8 cellular contexts compared by ENCODE assay signal in the genomic region with DNA sequence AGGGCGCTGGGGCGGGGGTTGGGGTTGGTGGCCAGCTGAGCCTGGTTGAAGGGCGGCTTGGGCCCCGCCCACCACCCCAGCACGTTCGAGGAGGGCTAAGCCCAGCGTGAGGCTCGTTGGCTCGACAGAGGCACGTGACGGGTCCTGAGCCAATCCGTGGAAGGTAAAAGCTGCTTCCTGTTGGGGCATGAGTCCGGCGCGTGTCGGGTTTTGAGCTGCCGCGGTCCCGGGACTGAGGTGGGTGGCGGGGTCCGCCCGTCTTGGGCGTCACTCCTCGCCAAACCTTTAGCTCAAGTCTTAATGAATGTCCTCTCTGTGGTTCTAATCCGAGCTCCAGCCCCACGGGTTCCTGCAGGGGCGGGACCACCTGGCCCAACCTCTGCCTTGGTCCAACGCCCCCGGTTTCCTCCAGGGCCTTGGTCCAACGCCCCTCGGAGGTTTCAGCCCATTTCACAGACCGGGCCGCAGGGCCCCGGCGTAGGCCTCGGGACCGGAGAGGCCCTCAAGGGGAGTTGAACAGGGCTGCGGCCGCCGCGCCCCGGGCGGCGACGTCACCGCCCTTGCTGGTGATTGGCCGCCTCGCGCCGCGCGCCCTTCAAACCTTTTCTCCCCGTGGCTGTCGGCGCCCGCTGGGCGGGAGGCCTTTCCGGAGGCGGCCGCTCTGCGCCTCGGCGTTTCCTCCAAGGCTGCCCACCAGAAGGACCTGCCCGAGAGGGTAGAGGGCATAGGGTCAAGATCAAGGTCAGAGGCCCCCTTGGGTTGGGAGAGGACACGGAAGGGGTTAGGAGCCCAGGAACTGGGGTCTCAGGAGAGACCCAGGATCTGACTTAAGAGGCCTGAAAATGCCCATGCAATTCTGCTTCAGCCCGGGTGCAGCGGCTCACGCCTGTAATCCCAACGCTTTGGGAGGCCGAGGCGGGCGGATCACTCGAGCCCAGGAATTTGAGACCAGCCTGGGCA. TPM values are rescaled to one million over a fixed set of nuclear protein-coding genes. Genes with fewer than 3 reads are reported as not detected.
DNase-seq lines count a peak whose midpoint lies in the region; TF ChIP-seq lines count a peak whose summit lies in the region.

A gene with protein sequence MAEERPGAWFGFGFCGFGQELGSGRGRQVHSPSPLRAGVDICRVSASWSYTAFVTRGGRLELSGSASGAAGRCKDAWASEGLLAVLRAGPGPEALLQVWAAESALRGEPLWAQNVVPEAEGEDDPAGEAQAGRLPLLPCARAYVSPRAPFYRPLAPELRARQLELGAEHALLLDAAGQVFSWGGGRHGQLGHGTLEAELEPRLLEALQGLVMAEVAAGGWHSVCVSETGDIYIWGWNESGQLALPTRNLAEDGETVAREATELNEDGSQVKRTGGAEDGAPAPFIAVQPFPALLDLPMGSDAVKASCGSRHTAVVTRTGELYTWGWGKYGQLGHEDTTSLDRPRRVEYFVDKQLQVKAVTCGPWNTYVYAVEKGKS (plus strand): TSS at position 173 of the 960 bp plus-strand sequence. CDS start 1,851 bp downstream, outside the sequence.

- peak within 1 kb of the TSS; percentile 95 for H3K27ac Mint-ChIP-seq in activated naive CD8-positive, alpha-beta T cell treated with anti-CD3 and anti-CD28 coated beads for 36 hours
- peak within 1 kb of the TSS; percentile 91 for H3K27ac Mint-ChIP-seq in osteocyte (ENCODE audit: unreplicated experiment)

- H3K4me3 ChIP-seq in HAP-1 (peak within 1 kb of the TSS; percentile 56), MM.1S (ENCODE audit: low read length) (peak within 1 kb of the TSS; percentile 92), thymus (ENCODE audit: low read length) (peak within 1 kb of the TSS; percentile 87)

- no peaks in the 10 kb centered on the region for H3K9me2 ChIP-seq in MM.1S (replicated peaks; ENCODE audit: insufficient read depth, low read length)

- H3K4me2 ChIP-seq in MM.1S (ENCODE audit: low read depth, low read length) = peak within 1 kb of the TSS; percentile 94

- no peaks in the 10 kb centered on the region for H3K27me3 Mint-ChIP-seq in activated naive CD8-positive, alpha-beta T cell treated with anti-CD3 and anti-CD28 coated beads for 36 hours
- H3K27me3 Mint-ChIP-seq in osteocyte (ENCODE audit: unreplicated experiment) = no peaks in the 10 kb centered on the region

- peak within 1 kb of the TSS; percentile 100 for H3K9ac ChIP-seq in MM.1S (ENCODE audit: low read length)

- 8% methylated on average over 73 of the region's 73 CpGs for WGBS in thymus

- peaks cover 3% of the 10 kb centered on the region for H3K4me1 Mint-ChIP-seq in activated naive CD8-positive, alpha-beta T cell treated with anti-CD3 and anti-CD28 coated beads for 36 hours
- H3K4me1 Mint-ChIP-seq in osteocyte (ENCODE audit: unreplicated experiment) = peaks cover 23% of the 10 kb centered on the region

- peaks cover 37% of the 10 kb centered on the region for H3K79me2 ChIP-seq in MM.1S (ENCODE audit: low read length)

- H3K9me3 ChIP-seq in HAP-1 = no peaks in the 10 kb centered on the region
- no peaks in the 10 kb centered on the region for H3K9me3 ChIP-seq in MM.1S (replicated peaks; ENCODE audit: insufficient read depth, low read length)
- H3K9me3 ChIP-seq in thymus (ENCODE audit: control insufficient read depth) = no peaks in the 10 kb centered on the region

- peak within 1 kb of the TSS; percentile 99 for H3K27ac ChIP-seq in MM.1S (ENCODE audit: low read length)
- H3K27ac ChIP-seq in thymus (ENCODE audit: low read depth) = peak within 1 kb of the TSS; percentile 86

- H3F3A ChIP-seq in MM.1S (ENCODE audit: insufficient read depth, low read length) = peaks cover 25% of the 10 kb centered on the region

- in situ Hi-C loops in HAP-1 (cut with MboI; ENCODE audit: low sequenced_read_pairs) = loop anchor here (5.0 to 25.0 kb wide), 2 partner anchors 37 to 1343 kb away; a partner anchor contains a TSS

- peak within 1 kb of the TSS; percentile 85 for H2AFZ ChIP-seq in MM.1S (ENCODE audit: low read length)

- DNase-seq in ELR (ENCODE audit: low read depth) (peak; percentile 92), HAP-1 (ENCODE audit: low spot score in 2 of 2) (peak; percentile 94 to 97), MM.1S (peak; percentile 99), SKM-1 (lab: John Stamatoyannopoulos, UW; ENCODE audit: unreplicated experiment) (peak; percentile 96), head of caudate nucleus (peak; percentile 94 to 99 (median 97)), osteocyte (ENCODE audit: extremely low spot score, unreplicated experiment) (peak; percentile 97)
- DNase-seq in activated naive CD8-positive, alpha-beta T cell treated with anti-CD3 and anti-CD28 coated beads for 36 hours = peak; percentile 92

- H3K9me3 Mint-ChIP-seq in activated naive CD8-positive, alpha-beta T cell treated with anti-CD3 and anti-CD28 coated beads for 36 hours = no peaks in the 10 kb centered on the region
- no peaks in the 10 kb centered on the region for H3K9me3 Mint-ChIP-seq in osteocyte (ENCODE audit: unreplicated experiment)

- no peaks in the 10 kb centered on the region for H4K20me1 ChIP-seq in MM.1S (ENCODE audit: insufficient read depth, low read length)

- H3K36me3 Mint-ChIP-seq in activated naive CD8-positive, alpha-beta T cell treated with anti-CD3 and anti-CD28 coated beads for 36 hours = peaks cover 33% of the 10 kb centered on the region
- H3K36me3 Mint-ChIP-seq in osteocyte (ENCODE audit: unreplicated experiment) = peaks cover 18% of the 10 kb centered on the region

- TF ChIP-seq CTCF in MM.1S (IDR thresholded peaks at IDR 0.05; ENCODE audit: low read length) (no peak), osteocyte (IDR thresholded peaks at IDR 0.05) (no peak)

- intact Hi-C loops in head of caudate nucleus (cut with DNase I) = loop anchor here (5.0 to 10.0 kb wide), 3 partner anchors 70 to 317 kb away; a partner anchor contains a TSS

- H3K4me1 ChIP-seq in HAP-1 (peaks cover 10% of the 10 kb centered on the region), MM.1S (ENCODE audit: low read length) (no peaks in the 10 kb centered on the region), thymus (ENCODE audit: control insufficient read depth, insufficient read depth, low read length) (peaks cover 12% of the 10 kb centered on the region)

- H3K4me3 Mint-ChIP-seq in activated naive CD8-positive, alpha-beta T cell treated with anti-CD3 and anti-CD28 coated beads for 36 hours = peak within 1 kb of the TSS; percentile 84
- peak within 1 kb of the TSS; percentile 85 for H3K4me3 Mint-ChIP-seq in osteocyte (ENCODE audit: unreplicated experiment)

- H3K36me3 ChIP-seq in HAP-1 (replicated peaks) (peaks cover 48% of the 10 kb centered on the region), MM.1S (replicated peaks; ENCODE audit: insufficient read depth, low read length) (no peaks in the 10 kb centered on the region), thymus (ENCODE audit: control insufficient read depth, insufficient read depth) (peaks cover 40% of the 10 kb centered on the region)

- H3K27me3 ChIP-seq in HAP-1 (ENCODE audit: low read depth) (no peaks in the 10 kb centered on the region), MM.1S (replicated peaks; ENCODE audit: insufficient read depth, low read length) (no peaks in the 10 kb centered on the region), thymus (ENCODE audit: control insufficient read depth, insufficient read depth) (no peaks in the 10 kb centered on the region)

RNA-seq across cellular contexts. Expression of the gene that starts here (rescaled TPM):
- total RNA-seq in activated naive CD8-positive, alpha-beta T cell treated with anti-CD3 and anti-CD28 coated beads for 36 hours = 10 to 100 TPM; 23.3 to 23.6 TPM
- total RNA-seq in osteocyte = 12.0 and 12.8 TPM in 2 replicates
- polyA plus RNA-seq in thymus = 5.0 TPM

Comparison
In these comparisons a context has a peak if more than half of its experiments do, and no peak if none do; other contexts are left out.
1. Peak in every context shown above with its lines: DNase-seq, H3K4me3 ChIP-seq and H3K27ac ChIP-seq.